In genomic region chr5:151663617-151664322, GRCh38 we compare ENCODE assay signal across 2 cellular contexts.
TF ChIP-seq lines count a peak whose summit lies in the region.

No MANE protein-coding gene starts in this region.

TF ChIP-seq in SK-N-SH, 30 proteins besides CTCF, POLR2A, EP300 and RAD21 (continued from another document):
- TF ChIP-seq RCOR1 (IDR thresholded peaks at IDR 0.05; ENCODE audit: low read length) = no peak
- no peak for TF ChIP-seq MEF2A (IDR thresholded peaks at IDR 0.05; ENCODE audit: borderline replicate concordance, low read depth)
- no peak for TF ChIP-seq NRF1 (IDR thresholded peaks at IDR 0.05; ENCODE audit: low read depth, low read length)
- no peak for TF ChIP-seq EZH2phosphoT487 (IDR thresholded peaks at IDR 0.05; ENCODE audit: borderline replicate concordance, low read depth)
- no peak for TF ChIP-seq FOSL2 (IDR thresholded peaks at IDR 0.05; ENCODE audit: borderline replicate concordance, low read depth)

TF ChIP-seq in SK-N-SH treated with all-trans-retinoic acid at 6 μM for 48 hours, 23 proteins besides CTCF, POLR2A, EP300 and RAD21 (continued from another document):
- no peak for TF ChIP-seq TSHZ2 (CRISPR knock-in tag; IDR thresholded peaks at IDR 0.05)
- no peak for TF ChIP-seq TOX (CRISPR knock-in tag; IDR thresholded peaks at IDR 0.05; ENCODE audit: borderline replicate concordance)
- TF ChIP-seq BACH2 (CRISPR knock-in tag; IDR thresholded peaks at IDR 0.05; ENCODE audit: borderline replicate concordance) = no peak
- TF ChIP-seq ZNF70 (CRISPR knock-in tag; IDR thresholded peaks at IDR 0.05) = no peak
